14 cellular contexts compared by ENCODE assay signal in genomic region chr22:32020117-32020516, GRCh38. TPM values are rescaled to one million over a fixed set of nuclear protein-coding genes. Genes with fewer than 3 reads are reported as not detected.
DNase-seq lines count a peak whose midpoint lies in the region; ATAC-seq and TF ChIP-seq lines count a peak whose summit lies in the region.
"Had no signal": no experiment of that assay in that cellular context is flagged by ENCODE, and none has a peak within 500 bp of the region (broad histone marks: within the 10 kb centered on the region; RNA-seq: fewer than 3 reads in every experiment).

No MANE protein-coding gene starts in this region.

- H4K20me1 ChIP-seq in PC-3 (ENCODE audit: low read length) = no peaks in the 10 kb centered on the region

- H2AFZ ChIP-seq in PC-3 (ENCODE audit: low read length) = no peak overlapping the region

- no peak overlapping the region for H3K4me3 Mint-ChIP-seq in naive thymus-derived CD4-positive, alpha-beta T cell

- H3K9me3 ChIP-seq in PC-3 (ENCODE audit: low read length) = no peaks in the 10 kb centered on the region
- H3K9me3 ChIP-seq in naive thymus-derived CD4-positive, alpha-beta T cell (ENCODE audit: control insufficient read depth in 2 of 3, low read length in 3 of 3) = no peaks in the 10 kb centered on the region

- no peaks in the 10 kb centered on the region for H3F3A ChIP-seq in PC-3 (ENCODE audit: low read length, unreplicated experiment)

- peak; percentile 77 for ATAC-seq in PC-3
- no peak for ATAC-seq in naive thymus-derived CD4-positive, alpha-beta T cell
- no peak for ATAC-seq in GM21576 (IDR thresholded peaks at IDR 0.05; ENCODE audit: unreplicated experiment)
- ATAC-seq: left colon had no signal

- peaks cover 26 to 34% (median 30%) of the 10 kb centered on the region in 5 donors for H3K27me3 Mint-ChIP-seq in naive thymus-derived CD4-positive, alpha-beta T cell

- no peaks in the 10 kb centered on the region for H3K9me2 ChIP-seq in PC-3 (replicated peaks; ENCODE audit: low read length)

- H3K4me1 Mint-ChIP-seq in naive thymus-derived CD4-positive, alpha-beta T cell = peaks cover 0 to 2% (median 0%) of the 10 kb centered on the region in 7 donors

- H3K27ac ChIP-seq in PC-3 (ENCODE audit: low read length) = peak overlapping the region; percentile 84
- H3K27ac ChIP-seq in naive thymus-derived CD4-positive, alpha-beta T cell (ENCODE audit: low read depth, low read length) = no peak overlapping the region

- H3K27ac Mint-ChIP-seq in naive thymus-derived CD4-positive, alpha-beta T cell = no peak overlapping the region

- POLR2A ChIA-PET in PC-3 (lab: Charles Lee; ENCODE audit: unreplicated experiment) = no interaction called here
- POLR2A ChIA-PET in naive thymus-derived CD4-positive, alpha-beta T cell (lab: Charles Lee) = no interaction called here

- CTCF ChIA-PET in PC-3 (lab: Charles Lee) = interaction anchor here (0.9 kb wide), 1 partner anchor 50 kb away, joined by 3 read pairs; no protein-coding TSS in a partner anchor
- CTCF ChIA-PET in naive thymus-derived CD4-positive, alpha-beta T cell (lab: Charles Lee) = no interaction called here

- H3K9ac ChIP-seq in PC-3 (ENCODE audit: low read length) = no peak overlapping the region

- H3K79me2 ChIP-seq in PC-3 (ENCODE audit: low read length) = no peaks in the 10 kb centered on the region

- peak overlapping the region; percentile 33; the same call in 1 of the 2 replicates for H3K4me2 ChIP-seq in PC-3 (ENCODE audit: low read length)

- H3K36me3 Mint-ChIP-seq in naive thymus-derived CD4-positive, alpha-beta T cell = peaks cover 0 to 3% (median 0%) of the 10 kb centered on the region in 5 donors

- no TSS peak for BruUV-seq in PC-3 (replicated peaks; lab: Mats Ljungman, UMichigan)

- H3K4me3 ChIP-seq in PC-3 (ENCODE audit: low read length) (no peak overlapping the region), epithelial cell of proximal tubule (ENCODE audit: low read depth, low read length) (no peak overlapping the region)
- no peak overlapping the region for H3K4me3 ChIP-seq in naive thymus-derived CD4-positive, alpha-beta T cell (ENCODE audit: low read length)

- no peaks in the 10 kb centered on the region for H3K27me3 ChIP-seq in PC-3 (ENCODE audit: low read length)
- H3K27me3 ChIP-seq in naive thymus-derived CD4-positive, alpha-beta T cell (ENCODE audit: control insufficient read depth in 2 of 2, insufficient read depth in 2 of 2, low read length in 2 of 2) = no peaks in the 10 kb centered on the region

- TF ChIP-seq CTCF in PC-3 (conservative IDR thresholded peaks at IDR 0.05; ENCODE audit: low read depth, low read length) (no peak), epithelial cell of proximal tubule (conservative IDR thresholded peaks at IDR 0.05; ENCODE audit: low read depth, low read length) (no peak)

- H3K36me3 ChIP-seq in PC-3 (ENCODE audit: low read depth, low read length) = no peaks in the 10 kb centered on the region
- no peaks in the 10 kb centered on the region for H3K36me3 ChIP-seq in naive thymus-derived CD4-positive, alpha-beta T cell (ENCODE audit: control insufficient read depth in 2 of 3, insufficient read depth in 3 of 3, low read length in 3 of 3)

- intact Hi-C loops in PC-3 (cut with micrococcal nuclease) = no loop called here
- intact Hi-C loops in naive thymus-derived CD4-positive, alpha-beta T cell (cut with micrococcal nuclease) = no loop called here

- H3K4me1 ChIP-seq in PC-3 (ENCODE audit: insufficient read depth, low read length) = peaks cover 17% of the 10 kb centered on the region
- no peaks in the 10 kb centered on the region for H3K4me1 ChIP-seq in naive thymus-derived CD4-positive, alpha-beta T cell (ENCODE audit: control insufficient read depth in 2 of 2, insufficient read depth in 2 of 2, low read length in 2 of 2)

- H3K9me3 Mint-ChIP-seq in naive thymus-derived CD4-positive, alpha-beta T cell = peaks cover 0 to 22% (median 5%) of the 10 kb centered on the region in 11 donors

- DNase-seq in H4 (ENCODE audit: low spot score) (peak; percentile 70), PC-3 (peak; percentile 89), epithelial cell of proximal tubule (ENCODE audit: low read depth) (peak; percentile 97), renal cortical epithelial cell (ENCODE audit: low read depth) (peak; percentile 99), NCI-H2107 treated with DMSO at 0.1 percent for 48 hours (lab: John Stamatoyannopoulos, UW; ENCODE audit: unreplicated experiment) (no peak)
- DNase-seq in effector CD8-positive, alpha-beta T cell (lab: John Stamatoyannopoulos, UW) = no peak
- no peak for DNase-seq in naive thymus-derived CD4-positive, alpha-beta T cell
- DNase-seq: activated CD4-positive, alpha-beta T cell treated with anti-CD3 and anti-CD28 coated beads for 1 hour; activated naive CD4-positive, alpha-beta T cell treated with Interleukin-2 at 50 U/mL for 16 hours; left colon; NCI-H2107; occipital lobe; Right ventricle myocardium superior had no signal

RNA-seq across cellular contexts. Expression of gene SLC5A1, which starts 22.9 kb away (rescaled TPM):
- not detected in 2 replicates for total RNA-seq in H4 (2014; rRNA removed; shearing (Covaris generic))
- 0.12 TPM in 1 of 2 replicates, not detected in the other for total RNA-seq in PC-3 (2014; rRNA removed)
- not detected in 2 replicates for total RNA-seq in epithelial cell of proximal tubule
- total RNA-seq in renal cortical epithelial cell = not detected in 2 replicates
- total RNA-seq in naive thymus-derived CD4-positive, alpha-beta T cell = not detected
- polyA plus RNA-seq in naive thymus-derived CD4-positive, alpha-beta T cell = not detected
- total RNA-seq: occipital lobe had no signal

Comparison
In these comparisons a context has a peak if more than half of its experiments do, and no peak if none do; other contexts are left out.
1. DNase-seq: peak in H4 (single experiment), PC-3 (single experiment), epithelial cell of proximal tubule (single experiment) and renal cortical epithelial cell (single experiment); none in effector CD8-positive, alpha-beta T cell (single experiment), NCI-H2107 treated with DMSO at 0.1 percent for 48 hours (single experiment) and naive thymus-derived CD4-positive, alpha-beta T cell (0 of 9).